In genomic region chr6:31626952-31627351, GRCh38 we compare ENCODE assay signal across 21 cellular contexts. TPM values are rescaled to one million over a fixed set of nuclear protein-coding genes. Genes with fewer than 3 reads are reported as not detected.
DNase-seq lines count a peak whose midpoint lies in the region; ATAC-seq and TF ChIP-seq lines count a peak whose summit lies in the region.
"Had no signal": no experiment of that assay in that cellular context is flagged by ENCODE, and none has a peak within 500 bp of the region (broad histone marks: within the 10 kb centered on the region; RNA-seq: fewer than 3 reads in every experiment).

No MANE protein-coding gene starts in this region.

- CTCF ChIA-PET in activated CD4-positive, alpha-beta T cell treated with anti-CD3 and anti-CD28 coated beads for 36 hours (lab: Charles Lee) = interaction anchor here (0.7 to 1.4 kb wide), 2 partner anchors 28 to 164 kb away, joined by 3 to 4 read pairs; no protein-coding TSS in a partner anchor
- CTCF ChIA-PET in CD4-positive, alpha-beta T cell (lab: Charles Lee) = interaction anchor here (1.0 kb wide), 1 partner anchor 76 kb away, joined by 3 read pairs; no protein-coding TSS in a partner anchor

- H3K4me3 ChIP-seq in SJCRH30 = no peak overlapping the region
- H3K4me3 ChIP-seq: GM12878, GM23248 had no signal

- intact Hi-C loops in activated CD4-positive, alpha-beta T cell treated with anti-CD3 and anti-CD28 coated beads for 36 hours (cut with DNase I, micrococcal nuclease) = no loop called here
- intact Hi-C loops in CD4-positive, alpha-beta T cell (cut with DNase I, micrococcal nuclease) = no loop called here

- no peak for ATAC-seq in activated CD4-positive, alpha-beta T cell treated with anti-CD3 and anti-CD28 coated beads for 36 hours
- no peak for ATAC-seq in CD4-positive, alpha-beta T cell (ENCODE audit: poor library complexity)
- no peak for ATAC-seq in activated T-helper 17 cell treated with anti-CD3 and anti-CD28 coated beads, Interleukin-2, amount 50 U/mL, for 72 hours (replicated peaks)
- ATAC-seq: GM12878, HCT116 had no signal

- no peaks in the 10 kb centered on the region for H3K9me3 ChIP-seq in CD4-positive, alpha-beta T cell (ENCODE audit: control insufficient read depth, low read length)
- no peaks in the 10 kb centered on the region for H3K9me3 ChIP-seq in SJCRH30 (replicated peaks)

- no peaks in the 10 kb centered on the region for H3K4me1 ChIP-seq in SJCRH30

- H3K9me3 Mint-ChIP-seq in activated CD4-positive, alpha-beta T cell treated with anti-CD3 and anti-CD28 coated beads for 36 hours (ENCODE audit: low read depth) = no peaks in the 10 kb centered on the region
- H3K9me3 Mint-ChIP-seq in CD4-positive, alpha-beta T cell = no peaks in the 10 kb centered on the region
- no peaks in the 10 kb centered on the region for H3K9me3 Mint-ChIP-seq in activated T-helper 17 cell treated with anti-CD3 and anti-CD28 coated beads, Interleukin-2, amount 50 U/mL, for 72 hours
- H3K9me3 Mint-ChIP-seq in nephron progenitor cell = no peaks in the 10 kb centered on the region

- POLR2A ChIA-PET in activated CD4-positive, alpha-beta T cell treated with anti-CD3 and anti-CD28 coated beads for 36 hours (lab: Charles Lee) = interaction anchor here (0.6 to 5.1 kb wide), 5 partner anchors 9 to 68 kb away, joined by 3 to 29 read pairs (median 3); no protein-coding TSS in a partner anchor
- POLR2A ChIA-PET in CD4-positive, alpha-beta T cell (lab: Charles Lee) = interaction anchor here (1.0 to 1.5 kb wide), 3 partner anchors 11 to 25 kb away, joined by 3 to 4 read pairs (median 3); no protein-coding TSS in a partner anchor

- H3K27ac ChIP-seq in CD4-positive, alpha-beta T cell (ENCODE audit: low read depth, low read length) = no peak overlapping the region
- no peak overlapping the region for H3K27ac ChIP-seq in SJCRH30
- H3K27ac ChIP-seq: GM23248 had no signal

- H3K4me1 Mint-ChIP-seq in activated CD4-positive, alpha-beta T cell treated with anti-CD3 and anti-CD28 coated beads for 36 hours = peaks cover 11% of the 10 kb centered on the region
- H3K4me1 Mint-ChIP-seq in CD4-positive, alpha-beta T cell (ENCODE audit: low read depth) = peaks cover 10% of the 10 kb centered on the region
- peaks cover 18% of the 10 kb centered on the region for H3K4me1 Mint-ChIP-seq in activated T-helper 17 cell treated with anti-CD3 and anti-CD28 coated beads, Interleukin-2, amount 50 U/mL, for 72 hours
- H3K4me1 Mint-ChIP-seq in nephron progenitor cell = peaks cover 17% of the 10 kb centered on the region

- H3K4me3 Mint-ChIP-seq in activated CD4-positive, alpha-beta T cell treated with anti-CD3 and anti-CD28 coated beads for 36 hours = no peak overlapping the region
- H3K4me3 Mint-ChIP-seq in CD4-positive, alpha-beta T cell = no peak overlapping the region
- no peak overlapping the region for H3K4me3 Mint-ChIP-seq in activated T-helper 17 cell treated with anti-CD3 and anti-CD28 coated beads, Interleukin-2, amount 50 U/mL, for 72 hours
- H3K4me3 Mint-ChIP-seq in nephron progenitor cell = no peak overlapping the region
- H3K4me3 Mint-ChIP-seq: B cell; CD4-positive, CD25-positive, alpha-beta regulatory T cell had no signal

- DNase-seq in activated CD4-positive, alpha-beta T cell treated with anti-CD3 and anti-CD28 coated beads for 36 hours = no peak
- no peak for DNase-seq in activated CD4-positive, alpha-beta T cell treated with anti-CD3 and anti-CD28 coated beads, Interleukin-2, amount 50 U/mL, for 48 hours
- DNase-seq in CD4-positive, alpha-beta T cell = no peak
- DNase-seq in nephron progenitor cell (no peak), SW480 (ENCODE audit: low spot score) (no peak), SJCRH30 (no peak)
- no peak for DNase-seq in activated CD4-positive, CD25-positive, alpha-beta regulatory T cell (lab: John Stamatoyannopoulos, UW)
- DNase-seq: CD4-positive, CD25-positive, alpha-beta regulatory T cell; DMS53; EL; GM23248; NCI-H1694 treated with DMSO at 0.1 percent for 48 hours; NCI-H748 treated with DMSO at 0.1 percent for 48 hours; SHP77 had no signal

- H3K27me3 Mint-ChIP-seq in activated CD4-positive, alpha-beta T cell treated with anti-CD3 and anti-CD28 coated beads for 36 hours = no peaks in the 10 kb centered on the region
- no peaks in the 10 kb centered on the region for H3K27me3 Mint-ChIP-seq in CD4-positive, alpha-beta T cell
- no peaks in the 10 kb centered on the region for H3K27me3 Mint-ChIP-seq in activated T-helper 17 cell treated with anti-CD3 and anti-CD28 coated beads, Interleukin-2, amount 50 U/mL, for 72 hours
- no peaks in the 10 kb centered on the region for H3K27me3 Mint-ChIP-seq in nephron progenitor cell (ENCODE audit: low read depth, poor library complexity)
- H3K27me3 Mint-ChIP-seq: B cell; CD4-positive, CD25-positive, alpha-beta regulatory T cell had no signal

- no peaks in the 10 kb centered on the region for H3K27me3 ChIP-seq in CD4-positive, alpha-beta T cell (ENCODE audit: control insufficient read depth, insufficient read depth, low read length)
- no peaks in the 10 kb centered on the region for H3K27me3 ChIP-seq in SJCRH30

- H3K27ac Mint-ChIP-seq in activated CD4-positive, alpha-beta T cell treated with anti-CD3 and anti-CD28 coated beads for 36 hours = peak overlapping the region; percentile 59
- peak overlapping the region; percentile 6 for H3K27ac Mint-ChIP-seq in CD4-positive, alpha-beta T cell
- peak overlapping the region; percentile 73 for H3K27ac Mint-ChIP-seq in activated T-helper 17 cell treated with anti-CD3 and anti-CD28 coated beads, Interleukin-2, amount 50 U/mL, for 72 hours
- peak overlapping the region; percentile 85 for H3K27ac Mint-ChIP-seq in nephron progenitor cell
- H3K27ac Mint-ChIP-seq: B cell; CD4-positive, CD25-positive, alpha-beta regulatory T cell had no signal

- peaks cover 92% of the 10 kb centered on the region for H3K36me3 ChIP-seq in SJCRH30

- peaks cover 87% of the 10 kb centered on the region for H3K36me3 Mint-ChIP-seq in activated CD4-positive, alpha-beta T cell treated with anti-CD3 and anti-CD28 coated beads for 36 hours (ENCODE audit: low read depth)
- peaks cover 94% of the 10 kb centered on the region for H3K36me3 Mint-ChIP-seq in CD4-positive, alpha-beta T cell (ENCODE audit: low read depth)
- H3K36me3 Mint-ChIP-seq in activated T-helper 17 cell treated with anti-CD3 and anti-CD28 coated beads, Interleukin-2, amount 50 U/mL, for 72 hours (ENCODE audit: low read depth) = peaks cover 100% of the 10 kb centered on the region
- peaks cover 89% of the 10 kb centered on the region for H3K36me3 Mint-ChIP-seq in nephron progenitor cell (ENCODE audit: low read depth)

- TF ChIP-seq CTCF in CD4-positive, alpha-beta T cell (IDR thresholded peaks at IDR 0.05) = no peak
- no peak for TF ChIP-seq CTCF in nephron progenitor cell (IDR thresholded peaks at IDR 0.05)

RNA-seq across cellular contexts. Expression of gene PRRC2A, which starts 6.4 kb away (rescaled TPM):
- total RNA-seq in activated CD4-positive, alpha-beta T cell treated with anti-CD3 and anti-CD28 coated beads for 36 hours = 100 to 1,000 TPM; 255 to 280 TPM
- total RNA-seq in CD4-positive, alpha-beta T cell = 100 to 1,000 TPM; 206 to 215 TPM
- 100 to 1,000 TPM; 226 to 237 TPM for total RNA-seq in activated T-helper 17 cell treated with anti-CD3 and anti-CD28 coated beads, Interleukin-2, amount 50 U/mL, for 72 hours
- 98.7 and 109 TPM in 2 replicates for total RNA-seq in SJCRH30 (2014; rRNA removed; shearing (Covaris generic))

RNA-seq across cellular contexts. Expression of gene AIF1, which starts 11.9 kb away (rescaled TPM):
- 10 to 100 TPM; 89.2 to 96.1 TPM for total RNA-seq in activated CD4-positive, alpha-beta T cell treated with anti-CD3 and anti-CD28 coated beads for 36 hours
- 10 to 100 TPM; 31.8 to 35.5 TPM for total RNA-seq in CD4-positive, alpha-beta T cell
- total RNA-seq in activated T-helper 17 cell treated with anti-CD3 and anti-CD28 coated beads, Interleukin-2, amount 50 U/mL, for 72 hours = 10 to 100 TPM in 1 of 2 donors, 1 to 10 TPM in 1; 9.1 to 15.5 TPM
- total RNA-seq in SJCRH30 (2014; rRNA removed; shearing (Covaris generic)) = not detected in 2 replicates
- total RNA-seq: A172, GM23248, NCI-H460, RPMI7951 had no signal

RNA-seq across cellular contexts. Expression of gene BAG6, which starts 25.5 kb away (rescaled TPM):
- total RNA-seq in activated CD4-positive, alpha-beta T cell treated with anti-CD3 and anti-CD28 coated beads for 36 hours = 100 to 1,000 TPM; 334 to 339 TPM
- total RNA-seq in CD4-positive, alpha-beta T cell = 100 to 1,000 TPM; 211 TPM
- 100 to 1,000 TPM; 298 to 383 TPM for total RNA-seq in activated T-helper 17 cell treated with anti-CD3 and anti-CD28 coated beads, Interleukin-2, amount 50 U/mL, for 72 hours
- 165 and 188 TPM in 2 replicates for total RNA-seq in SJCRH30 (2014; rRNA removed; shearing (Covaris generic))

RNA-seq across cellular contexts. Expression of gene APOM, which starts 28.7 kb away (rescaled TPM):
- 1 to 10 TPM; 3.4 to 4.0 TPM for total RNA-seq in activated CD4-positive, alpha-beta T cell treated with anti-CD3 and anti-CD28 coated beads for 36 hours
- total RNA-seq in CD4-positive, alpha-beta T cell = 1 to 10 TPM; 4.2 to 4.6 TPM
- 1 to 10 TPM in 1 of 2 donors, under 1 TPM in 1; 0.76 to 1.3 TPM for total RNA-seq in activated T-helper 17 cell treated with anti-CD3 and anti-CD28 coated beads, Interleukin-2, amount 50 U/mL, for 72 hours
- total RNA-seq in SJCRH30 (2014; rRNA removed; shearing (Covaris generic)) = 1.8 and 2.0 TPM in 2 replicates

RNA-seq across cellular contexts. Expression of gene C6orf47, which starts 33.6 kb away (rescaled TPM):
- total RNA-seq in activated CD4-positive, alpha-beta T cell treated with anti-CD3 and anti-CD28 coated beads for 36 hours = 10 to 100 TPM; 10.1 to 11.7 TPM
- total RNA-seq in CD4-positive, alpha-beta T cell = 10 to 100 TPM in 1 of 2 experiments, 1 to 10 TPM in 1; 9.6 to 10.5 TPM
- total RNA-seq in activated T-helper 17 cell treated with anti-CD3 and anti-CD28 coated beads, Interleukin-2, amount 50 U/mL, for 72 hours = 10 to 100 TPM; 16.2 to 21.0 TPM
- 17.6 and 19.0 TPM in 2 replicates for total RNA-seq in SJCRH30 (2014; rRNA removed; shearing (Covaris generic))

Comparison
In these comparisons a context has a peak if more than half of its experiments do, and no peak if none do; other contexts are left out.
1. H3K27ac Mint-ChIP-seq: peak in every context shown above with its lines; median percentile 85 in nephron progenitor cell; 73 in activated T-helper 17 cell treated with anti-CD3 and anti-CD28 coated beads, Interleukin-2, amount 50 U/mL, for 72 hours; 59 in activated CD4-positive, alpha-beta T cell treated with anti-CD3 and anti-CD28 coated beads for 36 hours; 6 in CD4-positive, alpha-beta T cell.
2. RNA of gene AIF1, which starts 11.9 kb away (total RNA-seq): 89.2 to 96.1 TPM in activated CD4-positive, alpha-beta T cell treated with anti-CD3 and anti-CD28 coated beads for 36 hours, 31.8 to 35.5 TPM in CD4-positive, alpha-beta T cell and 9.1 to 15.5 TPM in activated T-helper 17 cell treated with anti-CD3 and anti-CD28 coated beads, Interleukin-2, amount 50 U/mL, for 72 hours; not detected in SJCRH30; every median in the first group is over 10 times any median in the second.